ENCODE assay signal across 22 cellular contexts in genomic region chr12:5348057-5348456, GRCh38.
DNase-seq lines count a peak whose midpoint lies in the region; FAIRE-seq and TF ChIP-seq lines count a peak whose summit lies in the region.
"Had no signal": no experiment of that assay in that cellular context is flagged by ENCODE, and none has a peak within 500 bp of the region (broad histone marks: within the 10 kb centered on the region; RNA-seq: fewer than 3 reads in every experiment).

No MANE protein-coding gene starts in this region.

- no peaks in the 10 kb centered on the region for H3K79me2 ChIP-seq in keratinocyte (ENCODE audit: control insufficient read depth, insufficient read depth, low read length)

- no peak for TF ChIP-seq CTCF in VCaP (conservative IDR thresholded peaks at IDR 0.05)
- TF ChIP-seq CTCF in keratinocyte (optimal IDR thresholded peaks at IDR 0.05 in 1 of 3, IDR thresholded peaks at IDR 0.05 in 1 of 3, conservative IDR thresholded peaks at IDR 0.05 in 1 of 3; ENCODE audit: extremely low read depth in 1 of 3, insufficient read depth in 2 of 3, low read length in 3 of 3), result no peak

- peak overlapping the region; percentile 63 for H3K4me2 ChIP-seq in keratinocyte (ENCODE audit: control insufficient read depth, extremely low read depth, insufficient read depth, low read depth, low read length)
- H3K4me2 ChIP-seq: GM23338 had no signal

- no peaks in the 10 kb centered on the region for H3K9me1 ChIP-seq in keratinocyte (ENCODE audit: control insufficient read depth, extremely low read depth, insufficient read depth, low read length)

- H2AFZ ChIP-seq in keratinocyte (ENCODE audit: control insufficient read depth, low read length), result peak overlapping the region; percentile 65
- H2AFZ ChIP-seq: GM23338 had no signal

- H3K4me1 ChIP-seq in keratinocyte (ENCODE audit: control insufficient read depth, extremely low read depth, insufficient read depth, low read length) (peaks cover 13% of the 10 kb centered on the region), SJCRH30 (peaks cover 10% of the 10 kb centered on the region; the same call in 1 of the 2 replicates)
- H3K4me1 ChIP-seq: BE2C had no signal

- peak overlapping the region; percentile 73 for H3K27ac ChIP-seq in VCaP
- peak overlapping the region; percentile 36 for H3K27ac ChIP-seq in epithelial cell of prostate
- H3K27ac ChIP-seq in keratinocyte (ENCODE audit: control insufficient read depth, insufficient read depth, low read length), result no peak overlapping the region
- H3K27ac ChIP-seq in SJCRH30, result no peak overlapping the region

- FAIRE-seq in keratinocyte (lab: Jason Lieb, UNC), result peak; percentile 43
- FAIRE-seq: A204.1, D721Med, GM12892, GM18507, HTR-8/SVneo had no signal

- no peaks in the 10 kb centered on the region for H4K20me1 ChIP-seq in keratinocyte (ENCODE audit: control insufficient read depth, extremely low read depth, insufficient read depth, low read length)

- H3K9me3 ChIP-seq in keratinocyte (ENCODE audit: control insufficient read depth, low read depth, low read length), result no peaks in the 10 kb centered on the region
- no peaks in the 10 kb centered on the region; the same call in 1 of the 2 replicates for H3K9me3 ChIP-seq in SJCRH30 (replicated peaks)
- H3K9me3 ChIP-seq: BE2C had no signal

- H3K9ac ChIP-seq in keratinocyte (ENCODE audit: control insufficient read depth, extremely low read depth, insufficient read depth, low read length), result peak overlapping the region; percentile 3

- H3K27me3 ChIP-seq in keratinocyte (ENCODE audit: control insufficient read depth, extremely low read depth, insufficient read depth, low read length) (no peaks in the 10 kb centered on the region), SJCRH30 (no peaks in the 10 kb centered on the region)
- H3K27me3 ChIP-seq: BE2C had no signal

- dilution Hi-C loops in keratinocyte (cut with MboI; ENCODE audit: extremely low pct_ligation_motif_present, low sequenced_read_pairs), result no loop called here

- H3K4me3 ChIP-seq in keratinocyte (ENCODE audit: control insufficient read depth in 2 of 3, extremely low read depth in 1 of 3, insufficient read depth in 2 of 3, low read depth in 1 of 3, low read length in 3 of 3), result peak overlapping the region in 1 of 3 experiments; percentile 2
- no peak overlapping the region for H3K4me3 ChIP-seq in SJCRH30
- H3K4me3 ChIP-seq: GM23338 had no signal

- DNase-seq in epithelial cell of prostate (ENCODE audit: low read depth, low spot score), result no peak
- DNase-seq in keratinocyte (ENCODE audit: low read depth, low spot score), result no peak
- no peak for DNase-seq in superior temporal gyrus (ENCODE audit: extremely low spot score)
- no peak for DNase-seq in NOMO-1 (lab: John Stamatoyannopoulos, UW; ENCODE audit: unreplicated experiment in 2 of 2)
- no peak for DNase-seq in COLO668 (lab: John Stamatoyannopoulos, UW; ENCODE audit: unreplicated experiment)
- no peak for DNase-seq in SJCRH30
- DNase-seq: ACHN; BE2C; C1 segment of cervical spinal cord; CD4-positive, CD25-positive, alpha-beta regulatory T cell; CD8-positive, alpha-beta memory T cell; GDM1; H7; HFFc6; IMR-90 had no signal

- no peaks in the 10 kb centered on the region for H3K36me3 ChIP-seq in keratinocyte (ENCODE audit: control insufficient read depth in 2 of 2, extremely low read depth in 1 of 2, insufficient read depth in 2 of 2, low read length in 2 of 2)
- no peaks in the 10 kb centered on the region for H3K36me3 ChIP-seq in SJCRH30
- H3K36me3 ChIP-seq: BE2C had no signal

Comparison
In these comparisons a context has a peak if more than half of its experiments do, and no peak if none do; other contexts are left out.
1. H3K27ac ChIP-seq: peak in VCaP (single experiment) and epithelial cell of prostate (single experiment); none in keratinocyte (single experiment) and SJCRH30 (single experiment).